1 cellular context compared by ENCODE assay signal in genomic region chr1:84835169-84835568, GRCh38.
TF ChIP-seq lines count a peak whose summit lies in the region.

No MANE protein-coding gene starts in this region.

TF ChIP-seq in IMR-90, 13 proteins besides CTCF, POLR2A, EP300 and RAD21 (continued from another document):
- no peak for TF ChIP-seq BHLHE40 (IDR thresholded peaks at IDR 0.05; ENCODE audit: low read depth, low read length)
- TF ChIP-seq RCOR1 (IDR thresholded peaks at IDR 0.05; ENCODE audit: insufficient replicate concordance, low read length), result no peak
- no peak for TF ChIP-seq CEBPB (IDR thresholded peaks at IDR 0.05; ENCODE audit: low read depth, low read length)
